In the genomic region with DNA sequence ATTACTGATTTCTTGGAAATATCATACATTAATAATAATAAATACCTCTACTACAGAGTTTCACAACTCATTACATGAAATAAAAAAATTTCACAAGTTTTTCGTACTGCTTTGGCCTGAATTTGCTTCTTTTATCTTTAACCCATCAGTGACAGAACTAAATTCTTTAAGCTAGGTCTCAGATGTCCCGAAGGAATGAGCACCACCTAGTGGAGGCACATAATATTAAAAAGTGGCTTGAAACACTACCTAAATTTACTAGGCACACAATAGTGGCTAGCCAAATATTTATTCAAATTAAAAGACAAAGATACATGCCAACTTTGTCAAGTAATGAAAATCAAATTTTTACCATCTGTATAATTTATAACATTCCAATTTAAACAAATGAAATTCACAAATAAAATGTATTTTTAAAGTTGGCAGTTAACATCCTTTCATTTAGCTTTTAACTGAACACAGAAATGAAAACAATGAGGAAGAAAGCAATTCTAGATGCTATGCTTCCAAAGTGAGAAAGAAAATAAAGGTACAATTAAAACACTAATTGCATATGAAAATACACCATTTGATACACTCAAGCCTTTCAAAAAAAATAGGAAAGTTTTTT, we compare ENCODE assay signal across 9 cellular contexts.
DNase-seq lines count a peak whose midpoint lies in the region; ATAC-seq, FAIRE-seq and TF ChIP-seq lines count a peak whose summit lies in the region.
"Had no signal": no experiment of that assay in that cellular context is flagged by ENCODE, and none has a peak within 500 bp of the region (broad histone marks: within the 10 kb centered on the region; RNA-seq: fewer than 3 reads in every experiment).

No MANE protein-coding gene starts in this region.

- peak; percentile 63 for ATAC-seq in HG03196 (IDR thresholded peaks at IDR 0.05; ENCODE audit: unreplicated experiment)
- ATAC-seq in GM21825 (IDR thresholded peaks at IDR 0.05; ENCODE audit: unreplicated experiment), result no peak

- peak; percentile 55 for TF ChIP-seq CTCF in GM12865 (IDR thresholded peaks at IDR 0.05; ENCODE audit: insufficient read depth, low read depth, low read length, missing control alignments)

- FAIRE-seq in islet of Langerhans (lab: Jason Lieb, UNC), result peak; percentile 94

- peak; percentile 56 for DNase-seq in Ammon's horn (ENCODE audit: low spot score)
- DNase-seq in GM12865 (ENCODE audit: low read depth), result peak; percentile 57
- DNase-seq in OCI-M2 (lab: John Stamatoyannopoulos, UW; ENCODE audit: unreplicated experiment), result peak; percentile 16
- DNase-seq in T47D (ENCODE audit: low read depth in 1 of 2, low spot score in 1 of 2), result peak; percentile 5 to 66
- DNase-seq in stromal cell of bone marrow (ENCODE audit: low read depth), result peak; percentile 28

- in situ Hi-C loops in T47D (cut with HindIII; ENCODE audit: low pct_unique_long_range_greater_than_20kb, low sequenced_read_pairs), result no loop called here

- H3K4me3 ChIP-seq in GM12865 (ENCODE audit: low read depth, low read length), result no peak overlapping the region
- H3K4me3 ChIP-seq: SJSA1 had no signal
